ENCODE assay signal across 11 cellular contexts in the genomic region with DNA sequence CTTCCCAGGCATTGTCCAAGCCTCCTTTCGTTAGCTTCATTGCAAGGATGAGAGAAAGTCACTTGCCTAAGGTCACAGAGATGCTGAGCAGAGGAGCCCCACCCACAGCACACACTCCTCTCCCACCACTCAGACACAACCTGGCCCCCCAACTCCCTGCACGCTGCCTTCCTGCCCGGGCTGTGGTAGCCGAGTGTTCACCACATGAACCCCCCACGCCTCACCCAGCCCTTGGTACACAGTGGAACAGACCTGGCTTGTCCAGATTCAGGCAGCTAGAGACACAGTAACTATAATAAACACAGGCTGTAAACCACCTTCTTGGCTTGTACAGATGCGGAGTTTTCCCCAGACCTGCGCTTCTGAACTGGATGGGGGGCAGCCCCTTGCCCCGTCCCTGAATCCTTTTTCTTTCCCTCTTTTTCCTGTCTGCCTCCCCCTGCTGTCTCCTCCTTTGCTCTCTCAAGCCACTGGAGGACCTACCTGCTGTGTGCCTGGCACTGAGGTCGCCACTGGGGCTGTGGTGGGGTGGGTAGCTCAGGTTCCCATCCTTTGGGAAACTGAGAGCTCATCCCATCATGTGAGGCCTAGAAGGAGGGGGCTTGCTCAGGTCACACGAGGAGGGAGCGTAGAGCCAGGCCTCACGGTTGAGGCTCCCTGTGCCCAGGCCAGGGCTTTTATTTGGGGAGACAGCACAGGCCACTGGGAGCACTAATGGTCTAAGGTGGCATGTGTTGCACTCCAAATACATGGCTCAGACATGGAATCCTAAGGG.
"Had no signal": no experiment of that assay in that cellular context is flagged by ENCODE, and none has a peak within 500 bp of the region (broad histone marks: within the 10 kb centered on the region; RNA-seq: fewer than 3 reads in every experiment).

No MANE protein-coding gene starts in this region.

- H3K9me3 ChIP-seq: esophagus muscularis mucosa, neutrophil, spleen had no signal

- H3K27ac ChIP-seq: esophagus muscularis mucosa, neutrophil, SK-N-MC, spleen had no signal

- H3K9me3 Mint-ChIP-seq: activated naive CD4-positive, alpha-beta T cell treated with anti-CD3 and anti-CD28 coated beads for 36 hours; activated naive CD8-positive, alpha-beta T cell treated with anti-CD3 and anti-CD28 coated beads, Interleukin-2, amount 50 U/mL, for 24 hours had no signal

- H3K4me3 Mint-ChIP-seq: activated naive CD4-positive, alpha-beta T cell treated with anti-CD3 and anti-CD28 coated beads for 36 hours; activated naive CD8-positive, alpha-beta T cell treated with anti-CD3 and anti-CD28 coated beads, Interleukin-2, amount 50 U/mL, for 24 hours had no signal

- H3K27ac Mint-ChIP-seq: activated naive CD4-positive, alpha-beta T cell treated with anti-CD3 and anti-CD28 coated beads for 36 hours; activated naive CD8-positive, alpha-beta T cell treated with anti-CD3 and anti-CD28 coated beads, Interleukin-2, amount 50 U/mL, for 24 hours had no signal

- FAIRE-seq: astrocyte had no signal

- DNase-seq: activated CD4-positive, CD25-positive, alpha-beta regulatory T cell treated with anti-CD3 and anti-CD28 coated beads, Interleukin-2, amount 50 U/mL, for 72 hours; activated naive CD4-positive, alpha-beta T cell treated with anti-CD3 and anti-CD28 coated beads for 36 hours; activated naive CD8-positive, alpha-beta T cell treated with anti-CD3 and anti-CD28 coated beads, Interleukin-2, amount 50 U/mL, for 24 hours; retina; spleen; stimulated activated CD4-positive, alpha-beta T cell treated with anti-CD3 and anti-CD28 coated beads, Interleukin-1b, Interleukin-23, amount 100 ng/mL, for 48 hours; T1000 had no signal

- H3K4me1 Mint-ChIP-seq: activated naive CD8-positive, alpha-beta T cell treated with anti-CD3 and anti-CD28 coated beads, Interleukin-2, amount 50 U/mL, for 24 hours had no signal

- H3K4me3 ChIP-seq: esophagus muscularis mucosa, SK-N-MC, spleen had no signal

- H3K36me3 ChIP-seq: esophagus muscularis mucosa, neutrophil, spleen had no signal
